In genomic region chr19:3572132-3572854, GRCh38 we compare ENCODE assay signal across 8 cellular contexts. TPM values are rescaled to one million over a fixed set of nuclear protein-coding genes. Genes with fewer than 3 reads are reported as not detected.
DNase-seq lines count a peak whose midpoint lies in the region; ATAC-seq and TF ChIP-seq lines count a peak whose summit lies in the region.

No MANE protein-coding gene starts in this region.

- H3K36me3 ChIP-seq in ACC112 (ENCODE audit: insufficient read depth, low read length) (no peaks in the 10 kb centered on the region; the same call in 1 of the 2 replicates), WERI-Rb-1 (peaks cover 19% of the 10 kb centered on the region), mammary epithelial cell (ENCODE audit: insufficient read depth, low read length) (no peaks in the 10 kb centered on the region), skeletal muscle tissue (ENCODE audit: control insufficient read depth in 3 of 3, insufficient read depth in 3 of 3, low read length in 3 of 3) (no peaks in the 10 kb centered on the region)

- ATAC-seq in GM18873 (IDR thresholded peaks at IDR 0.05; ENCODE audit: low FRiP score, unreplicated experiment) (peak; percentile 84), HG03159 (IDR thresholded peaks at IDR 0.05; ENCODE audit: unreplicated experiment) (peak; percentile 91)

- H3K4me1 ChIP-seq in ACC112 (ENCODE audit: control insufficient read depth, insufficient read depth, low read length, unreplicated experiment) (no peaks in the 10 kb centered on the region), mammary epithelial cell (ENCODE audit: insufficient read depth, low read length) (peaks cover 25% of the 10 kb centered on the region), skeletal muscle tissue (ENCODE audit: control insufficient read depth in 3 of 3, insufficient read depth in 3 of 3, low read length in 3 of 3) (peaks cover 15 to 19% (median 17%) of the 10 kb centered on the region in 3 donors)

- in situ Hi-C loops in mammary epithelial cell (cut with MboI; ENCODE audit: low sequenced_read_pairs in 2 of 2): no loop called here

- DNase-seq in NCI-H2196 treated with DMSO at 0.1 percent for 48 hours (lab: John Stamatoyannopoulos, UW; ENCODE audit: unreplicated experiment) (peak; percentile 98), WERI-Rb-1 (peak; percentile 100), mammary epithelial cell (peak; percentile 100), iPS-NIHi11 (ENCODE audit: low spot score) (peak; percentile 93)

- WGBS in mammary epithelial cell (ENCODE audit: low coverage, missing lambda C conversion rate): 1% methylated on average over 10 of the region's 48 CpGs

- H4K20me1 ChIP-seq in mammary epithelial cell (ENCODE audit: insufficient read depth, low read length): no peaks in the 10 kb centered on the region

- dilution Hi-C loops in mammary epithelial cell (cut with HindIII; ENCODE audit: low sequenced_read_pairs): no loop called here

- CTCF ChIA-PET in mammary epithelial cell (lab: Charles Lee; ENCODE audit: low non-redundant PET): no interaction called here

- peak overlapping the region; percentile 85 for H2AFZ ChIP-seq in ACC112 (ENCODE audit: low read length, unreplicated experiment)
- H2AFZ ChIP-seq in mammary epithelial cell (ENCODE audit: low read depth, low read length): peak overlapping the region; percentile 85

- no peaks in the 10 kb centered on the region for H3K27me3 ChIP-seq in ACC112 (ENCODE audit: insufficient read depth, low read length)
- no peaks in the 10 kb centered on the region for H3K27me3 ChIP-seq in WERI-Rb-1 (ENCODE audit: insufficient read depth, low read depth, severe bottlenecking)
- H3K27me3 ChIP-seq in mammary epithelial cell (ENCODE audit: insufficient read depth, low read length): no peaks in the 10 kb centered on the region
- no peaks in the 10 kb centered on the region for H3K27me3 ChIP-seq in skeletal muscle tissue (ENCODE audit: control insufficient read depth in 3 of 3, insufficient read depth in 3 of 3, low read length in 3 of 3)

- no peak overlapping the region for H3K27ac ChIP-seq in ACC112 (ENCODE audit: low read depth, low read length)
- H3K27ac ChIP-seq in WERI-Rb-1: peak overlapping the region; percentile 35; the same call in 1 of the 2 replicates
- H3K27ac ChIP-seq in mammary epithelial cell (ENCODE audit: insufficient read depth, low read depth, low read length): peak overlapping the region; percentile 67
- no peak overlapping the region for H3K27ac ChIP-seq in skeletal muscle tissue (ENCODE audit: low read depth, low read length)

- peak overlapping the region; percentile 77 for H3K4me2 ChIP-seq in mammary epithelial cell (ENCODE audit: insufficient read depth, low read depth, low read length)

- BruUV-seq in mammary epithelial cell (replicated peaks; lab: Mats Ljungman, UMichigan): no TSS peak

- intact Hi-C loops in mammary epithelial cell (cut with micrococcal nuclease): loop anchor here (1.0 to 2.0 kb wide), 2 partner anchors 15 to 55 kb away; partner anchors contain the start of genes CACTIN and MFSD12

- H3K79me2 ChIP-seq in ACC112 (ENCODE audit: control insufficient read depth, insufficient read depth, low read length, unreplicated experiment): no peaks in the 10 kb centered on the region
- peaks cover 16% of the 10 kb centered on the region for H3K79me2 ChIP-seq in mammary epithelial cell (ENCODE audit: insufficient read depth, low read length)

- H3K9me3 ChIP-seq in WERI-Rb-1 (ENCODE audit: severe bottlenecking) (no peaks in the 10 kb centered on the region), mammary epithelial cell (replicated peaks; ENCODE audit: insufficient read depth, low read length) (no peaks in the 10 kb centered on the region), skeletal muscle tissue (ENCODE audit: control insufficient read depth in 3 of 3, low read length in 3 of 3) (no peaks in the 10 kb centered on the region)

- H3K9ac ChIP-seq in mammary epithelial cell (ENCODE audit: insufficient read depth, low read length): peak overlapping the region; percentile 59
- H3K9ac ChIP-seq in skeletal muscle tissue (ENCODE audit: low read depth in 1 of 3, low read length in 3 of 3): peak overlapping the region; percentile 74 to 79 (median 76)

- H3K4me3 ChIP-seq in ACC112 (ENCODE audit: low read depth, low read length) (peak overlapping the region; percentile 81), WERI-Rb-1 (ENCODE audit: low read depth, low read length) (peak overlapping the region; percentile 47), mammary epithelial cell (replicated peaks in 1 of 3; ENCODE audit: insufficient read depth in 1 of 3, low read depth in 2 of 3, low read length in 3 of 3) (peak overlapping the region; percentile 35 to 55 (median 50)), skeletal muscle tissue (ENCODE audit: low read length in 3 of 3) (peak overlapping the region; percentile 72 to 83 (median 82))

- TF ChIP-seq CTCF in WERI-Rb-1 (IDR thresholded peaks at IDR 0.05; ENCODE audit: low read depth, low read length): no peak
- no peak for TF ChIP-seq CTCF in mammary epithelial cell (conservative IDR thresholded peaks at IDR 0.05 in 1 of 2, IDR thresholded peaks at IDR 0.05 in 1 of 2; ENCODE audit: extremely low read depth in 1 of 2, insufficient read depth in 1 of 2, low read depth in 1 of 2, low read length in 2 of 2)

RNA-seq across cellular contexts. Expression of gene HMG20B, which starts 0.5 kb away (rescaled TPM):
- total RNA-seq in mammary epithelial cell (100 to 1,000 TPM in 1 of 2 donors, 10 to 100 TPM in 1; 95.7 to 162 TPM), skeletal muscle tissue (28.7 TPM)
- 51.6 TPM for polyA plus RNA-seq in mammary epithelial cell
- 13.5 TPM for polyA minus RNA-seq in mammary epithelial cell

RNA-seq across cellular contexts. Expression of gene GIPC3, which starts 13.0 kb away (rescaled TPM):
- total RNA-seq in mammary epithelial cell (not detected), skeletal muscle tissue (not detected)
- 0.01 TPM for polyA plus RNA-seq in mammary epithelial cell
- polyA minus RNA-seq in mammary epithelial cell: not detected

RNA-seq across cellular contexts. Expression of gene MFSD12, which starts 14.9 kb away (rescaled TPM):
- 100 to 1,000 TPM; 113 to 267 TPM for total RNA-seq in mammary epithelial cell
- polyA plus RNA-seq in mammary epithelial cell: 61.6 TPM
- 72.3 TPM for polyA minus RNA-seq in mammary epithelial cell
- 18.8 TPM for total RNA-seq in skeletal muscle tissue

RNA-seq across cellular contexts. Expression of gene TEKTIP1, which starts 33.3 kb away (rescaled TPM):
- total RNA-seq in mammary epithelial cell (1 to 10 TPM in 1 of 2 donors, not detected in 1; 1.9 TPM), skeletal muscle tissue (not detected)
- polyA plus RNA-seq in mammary epithelial cell: not detected
- not detected for polyA minus RNA-seq in mammary epithelial cell

RNA-seq across cellular contexts. Expression of gene TBXA2R, which starts 34.4 kb away (rescaled TPM):
- total RNA-seq in mammary epithelial cell: under 1 TPM in 1 of 2 donors, not detected in 1; 0.17 TPM
- polyA plus RNA-seq in mammary epithelial cell: 0.07 TPM
- polyA minus RNA-seq in mammary epithelial cell: not detected
- under 0.01 TPM for total RNA-seq in skeletal muscle tissue

Comparison
In these comparisons a context has a peak if more than half of its experiments do, and no peak if none do; other contexts are left out.
1. H3K27ac ChIP-seq: peak in WERI-Rb-1 (single experiment) and mammary epithelial cell (single experiment); none in ACC112 (single experiment) and skeletal muscle tissue (single experiment).
2. Peak in every context shown above with its lines, with median percentiles within 50 percentile points of each other: H3K4me3 ChIP-seq and DNase-seq.